Comparison of ENCODE assay signal across 27 cellular contexts in genomic region chr2:119950966-119951365, GRCh38.
DNase-seq lines count a peak whose midpoint lies in the region; ATAC-seq, FAIRE-seq and TF ChIP-seq lines count a peak whose summit lies in the region.
"Had no signal": no experiment of that assay in that cellular context is flagged by ENCODE, and none has a peak within 500 bp of the region (broad histone marks: within the 10 kb centered on the region; RNA-seq: fewer than 3 reads in every experiment).

No MANE protein-coding gene starts in this region.

- no peaks in the 10 kb centered on the region for H3K9me1 ChIP-seq in IMR-90 (ENCODE audit: insufficient read depth, low read length)

- no peak overlapping the region for H2BK120ac ChIP-seq in IMR-90 (ENCODE audit: low read depth, low read length)

- no peaks in the 10 kb centered on the region for H3K4me1 ChIP-seq in IMR-90 (ENCODE audit: control insufficient read depth, insufficient read depth, low read length)
- H3K4me1 ChIP-seq in GM23338 (ENCODE audit: insufficient read depth): no peaks in the 10 kb centered on the region
- H3K4me1 ChIP-seq: heart right ventricle, Peyer's patch had no signal

- ATAC-seq in IMR-90 (ENCODE audit: low read depth) (no peak), GM23338 (no peak), HG02840 (IDR thresholded peaks at IDR 0.05; ENCODE audit: low FRiP score, unreplicated experiment) (no peak)
- no peak for ATAC-seq in central memory CD8-positive, alpha-beta T cell (replicated peaks; ENCODE audit: extremely low read depth, poor library complexity, severe bottlenecking)
- no peak for ATAC-seq in natural killer cell treated with Interleukin-12 subunit alpha and Interleukin-12 subunit beta and Interleukin-15 and Interleukin-18, amount 100 ng/mL, for 72 hours
- ATAC-seq: heart right ventricle; left colon; stimulated activated naive CD8-positive, alpha-beta T cell treated with anti-CD3 and anti-CD28 coated beads, Interleukin-15, Interleukin-2, amounts not matched to agents 100 U/mL and 50 U/mL, for 24 hours had no signal

- H2BK20ac ChIP-seq in IMR-90 (ENCODE audit: low read depth, low read length): no peak overlapping the region

- no peaks in the 10 kb centered on the region for H3K9me3 Mint-ChIP-seq in central memory CD8-positive, alpha-beta T cell
- no peaks in the 10 kb centered on the region for H3K9me3 Mint-ChIP-seq in natural killer cell treated with Interleukin-12 subunit alpha and Interleukin-12 subunit beta and Interleukin-15 and Interleukin-18, amount 100 ng/mL, for 72 hours
- peaks cover 11% of the 10 kb centered on the region; the same call in 2 of the 3 replicates for H3K9me3 Mint-ChIP-seq in GM23338
- H3K9me3 Mint-ChIP-seq: activated B cell treated with CpG ODN at 0.5 μM for 24 hours; activated CD4-positive, alpha-beta memory T cell treated with anti-CD3 and anti-CD28 coated beads, Interleukin-2, amount 10 ng/mL, durations not matched to agents 7 days and 5 days had no signal

- no TSS peak for BruUV-seq in IMR-90 (replicated peaks; lab: Mats Ljungman, UMichigan)

- no peaks in the 10 kb centered on the region for H3F3A ChIP-seq in GM23338 (replicated peaks; ENCODE audit: low read depth)

- no peak for TF ChIP-seq CTCF in IMR-90 (conservative IDR thresholded peaks at IDR 0.05; ENCODE audit: low read depth, low read length)
- no peak for TF ChIP-seq CTCF in GM23338 (conservative IDR thresholded peaks at IDR 0.05; ENCODE audit: low read depth in 2 of 2)

- FAIRE-seq in frontal cortex (lab: Jason Lieb, UNC): no peak
- FAIRE-seq: D721Med had no signal

- H3K27ac ChIP-seq in IMR-90 (ENCODE audit: insufficient read depth, low read length): no peak overlapping the region
- no peak overlapping the region for H3K27ac ChIP-seq in GM23338 (ENCODE audit: low read depth)
- H3K27ac ChIP-seq: GM23248, heart right ventricle, Peyer's patch, thoracic aorta had no signal

- H2AK5ac ChIP-seq in IMR-90 (ENCODE audit: low read depth, low read length): no peak overlapping the region

- no peaks in the 10 kb centered on the region for H4K20me1 ChIP-seq in IMR-90 (ENCODE audit: insufficient read depth, low read length)
- no peaks in the 10 kb centered on the region; the same call in 1 of the 2 replicates for H4K20me1 ChIP-seq in GM23338 (replicated peaks; ENCODE audit: insufficient read depth)

- H3K4me1 Mint-ChIP-seq in central memory CD8-positive, alpha-beta T cell: peaks cover 64% of the 10 kb centered on the region
- H3K4me1 Mint-ChIP-seq in natural killer cell treated with Interleukin-12 subunit alpha and Interleukin-12 subunit beta and Interleukin-15 and Interleukin-18, amount 100 ng/mL, for 72 hours (ENCODE audit: low read depth in 2 of 2): peaks cover 30 to 46% of the 10 kb centered on the region in 2 donors
- H3K4me1 Mint-ChIP-seq in GM23338: no peaks in the 10 kb centered on the region
- H3K4me1 Mint-ChIP-seq: activated B cell treated with CpG ODN at 0.5 μM for 24 hours had no signal

- no peak for TF ChIP-seq POLR2A in IMR-90 (IDR thresholded peaks at IDR 0.05; ENCODE audit: low read depth, low read length)

- no peaks in the 10 kb centered on the region for H3K9me2 ChIP-seq in GM23338 (ENCODE audit: insufficient read depth)

- H3K4me3 Mint-ChIP-seq in central memory CD8-positive, alpha-beta T cell: no peak overlapping the region
- peak overlapping the region; percentile 8 for H3K4me3 Mint-ChIP-seq in natural killer cell treated with Interleukin-12 subunit alpha and Interleukin-12 subunit beta and Interleukin-15 and Interleukin-18, amount 100 ng/mL, for 72 hours
- no peak overlapping the region for H3K4me3 Mint-ChIP-seq in GM23338
- H3K4me3 Mint-ChIP-seq: activated B cell treated with CpG ODN at 0.5 μM for 24 hours; activated CD4-positive, alpha-beta memory T cell treated with anti-CD3 and anti-CD28 coated beads, Interleukin-2, amount 10 ng/mL, durations not matched to agents 7 days and 5 days had no signal

- no peak overlapping the region for H2BK5ac ChIP-seq in IMR-90 (ENCODE audit: low read depth, low read length, poor library complexity, severe bottlenecking)

- no peak overlapping the region for H3K56ac ChIP-seq in IMR-90 (ENCODE audit: extremely low read depth, insufficient read depth, low read length)

- H2BK15ac ChIP-seq in IMR-90 (ENCODE audit: low read depth, low read length): no peak overlapping the region

- dilution Hi-C loops in IMR-90 (cut with HindIII; ENCODE audit: low sequenced_read_pairs, unreplicated experiment): no loop called here

- H3K4ac ChIP-seq in IMR-90 (ENCODE audit: low read depth, low read length): no peak overlapping the region

- H3K36me3 ChIP-seq in IMR-90 (ENCODE audit: control insufficient read depth, insufficient read depth, low read length) (0 out of 2 replicates have a peak, but pooled peaks cover 3% of the 10 kb centered on the region), GM23338 (ENCODE audit: insufficient read depth) (peaks cover 36% of the 10 kb centered on the region)

- CTCF ChIA-PET in IMR-90 (lab: Yijun Ruan, JAX): interaction anchor here (0.6 kb wide), 2 partner anchors 127 to 203 kb away, joined by 3 read pairs; no protein-coding TSS in a partner anchor

- H2AK9ac ChIP-seq in IMR-90 (replicated peaks; ENCODE audit: low read depth, low read length, poor library complexity): no peak overlapping the region

- H2AFZ ChIP-seq in IMR-90 (replicated peaks; ENCODE audit: low read length, poor library complexity): no peak overlapping the region
- H2AFZ ChIP-seq in GM23338: no peak overlapping the region
- H2AFZ ChIP-seq: GM23248 had no signal

- no peaks in the 10 kb centered on the region for H3K27me3 Mint-ChIP-seq in central memory CD8-positive, alpha-beta T cell
- H3K27me3 Mint-ChIP-seq in natural killer cell treated with Interleukin-12 subunit alpha and Interleukin-12 subunit beta and Interleukin-15 and Interleukin-18, amount 100 ng/mL, for 72 hours: no peaks in the 10 kb centered on the region
- peaks cover 4% of the 10 kb centered on the region for H3K27me3 Mint-ChIP-seq in GM23338 (ENCODE audit: insufficient read depth, low read depth, poor library complexity)
- H3K27me3 Mint-ChIP-seq: activated B cell treated with CpG ODN at 0.5 μM for 24 hours; activated CD4-positive, alpha-beta memory T cell treated with anti-CD3 and anti-CD28 coated beads, Interleukin-2, amount 10 ng/mL, durations not matched to agents 7 days and 5 days had no signal

- H3K79me2 ChIP-seq in GM23338 (replicated peaks; ENCODE audit: insufficient read depth): no peaks in the 10 kb centered on the region

- H3K79me1 ChIP-seq in IMR-90 (ENCODE audit: low read depth in 1 of 2, low read length in 2 of 2): no peaks in the 10 kb centered on the region

- H3K27me3 ChIP-seq in IMR-90 (ENCODE audit: control insufficient read depth, insufficient read depth, low read length) (no peaks in the 10 kb centered on the region), GM23338 (ENCODE audit: insufficient read depth) (no peaks in the 10 kb centered on the region)
- H3K27me3 ChIP-seq: heart right ventricle, Peyer's patch had no signal

- H3K9ac ChIP-seq in IMR-90 (ENCODE audit: low read depth, low read length): no peak overlapping the region
- H3K9ac ChIP-seq: GM23248 had no signal

- no peak overlapping the region for H4K8ac ChIP-seq in IMR-90 (ENCODE audit: low read depth in 2 of 2, low read length in 2 of 2)

- POLR2A ChIA-PET in IMR-90 (lab: Charles Lee; ENCODE audit: unreplicated experiment): no interaction called here

- H3K14ac ChIP-seq in IMR-90 (replicated peaks; ENCODE audit: low read depth, low read length): no peak overlapping the region

- intact Hi-C loops in IMR-90 (cut with micrococcal nuclease): no loop called here

- peak; percentile 2 for DNase-seq in IMR-90
- no peak for DNase-seq in central memory CD8-positive, alpha-beta T cell (ENCODE audit: low spot score in 2 of 2)
- DNase-seq in iris pigment epithelial cell (ENCODE audit: low read depth): peak; percentile 20
- no peak for DNase-seq in natural killer cell treated with Interleukin-12 subunit alpha and Interleukin-12 subunit beta and Interleukin-15 and Interleukin-18, amount 100 ng/mL, for 72 hours (ENCODE audit: low spot score)
- no peak for DNase-seq in HCEC 1CT
- DNase-seq in GM23338 (ENCODE audit: low spot score): no peak
- no peak for DNase-seq in frontal cortex (ENCODE audit: low spot score in 2 of 2)
- DNase-seq: activated B cell treated with CpG ODN at 0.5 μM for 24 hours; activated CD4-positive, alpha-beta memory T cell treated with anti-CD3 and anti-CD28 coated beads, Interleukin-2, amount 10 ng/mL, durations not matched to agents 7 days and 5 days; activated effector memory CD4-positive, alpha-beta T cell treated with anti-CD3 and anti-CD28 coated beads, Interleukin-2, amount 50 U/mL, for 16 hours; C1 segment of cervical spinal cord; cerebellar nuclear complex; foreskin fibroblast; GM23248; heart right ventricle; left colon; NCI-H1105 treated with DMSO at 0.1 percent for 48 hours; NCI-H1930; NCI-H526; occipital lobe; Peyer's patch; stimulated activated naive CD8-positive, alpha-beta T cell treated with anti-CD3 and anti-CD28 coated beads, Interleukin-15, Interleukin-2, amounts not matched to agents 100 U/mL and 50 U/mL, for 24 hours; SW 1271; T1000 had no signal

- TF ChIP-seq RAD21 in IMR-90 (IDR thresholded peaks at IDR 0.05; ENCODE audit: low read length): no peak

- no peak overlapping the region for H4K91ac ChIP-seq in IMR-90 (ENCODE audit: insufficient read depth, low read depth, low read length)

- H3K23ac ChIP-seq in IMR-90 (ENCODE audit: low read depth, low read length): no peak overlapping the region

- peaks cover 71% of the 10 kb centered on the region for H3K36me3 Mint-ChIP-seq in central memory CD8-positive, alpha-beta T cell (ENCODE audit: insufficient read depth)
- H3K36me3 Mint-ChIP-seq in natural killer cell treated with Interleukin-12 subunit alpha and Interleukin-12 subunit beta and Interleukin-15 and Interleukin-18, amount 100 ng/mL, for 72 hours: peaks cover 46% of the 10 kb centered on the region
- H3K36me3 Mint-ChIP-seq in GM23338 (ENCODE audit: low read depth): peaks cover 57% of the 10 kb centered on the region

- in situ Hi-C loops in IMR-90 (cut with MboI; ENCODE audit: low sequenced_read_pairs): no loop called here

- no peak overlapping the region for H4K5ac ChIP-seq in IMR-90 (ENCODE audit: low read depth, low read length)

- WGBS in IMR-90 (ENCODE audit: extremely low coverage in 2 of 2, insufficient read length in 1 of 2), 2 experiments: no CpG with 5 or more reads among the region's 2 CpGs

- H3K27ac Mint-ChIP-seq in central memory CD8-positive, alpha-beta T cell (ENCODE audit: low read depth): peak overlapping the region; percentile 83
- H3K27ac Mint-ChIP-seq in natural killer cell treated with Interleukin-12 subunit alpha and Interleukin-12 subunit beta and Interleukin-15 and Interleukin-18, amount 100 ng/mL, for 72 hours: peak overlapping the region; percentile 46 to 51
- no peak overlapping the region for H3K27ac Mint-ChIP-seq in GM23338
- H3K27ac Mint-ChIP-seq: activated B cell treated with CpG ODN at 0.5 μM for 24 hours; activated CD4-positive, alpha-beta memory T cell treated with anti-CD3 and anti-CD28 coated beads, Interleukin-2, amount 10 ng/mL, durations not matched to agents 7 days and 5 days had no signal

- H3K18ac ChIP-seq in IMR-90 (ENCODE audit: low read depth, low read length): no peak overlapping the region

- H3K4me2 ChIP-seq in IMR-90 (ENCODE audit: low read depth, low read length) (no peak overlapping the region), GM23338 (no peak overlapping the region)

- H3K9me3 ChIP-seq in IMR-90 (ENCODE audit: control insufficient read depth, insufficient read depth, low read length): no peaks in the 10 kb centered on the region
- H3K9me3 ChIP-seq: heart right ventricle, Peyer's patch, thoracic aorta had no signal

- H3K4me3 ChIP-seq in IMR-90 (ENCODE audit: insufficient read depth, low read depth, low read length) (no peak overlapping the region), GM23338 (no peak overlapping the region)
- H3K4me3 ChIP-seq: GM23248, heart right ventricle, Peyer's patch, thoracic aorta had no signal

Comparison
In these comparisons a context has a peak if more than half of its experiments do, and no peak if none do; other contexts are left out.
1. DNase-seq: peak in IMR-90 (single experiment) and iris pigment epithelial cell (single experiment); none in central memory CD8-positive, alpha-beta T cell (0 of 2), natural killer cell treated with Interleukin-12 subunit alpha and Interleukin-12 subunit beta and Interleukin-15 and Interleukin-18, amount 100 ng/mL, for 72 hours (single experiment), HCEC 1CT (single experiment), GM23338 (single experiment) and frontal cortex (0 of 2).